In genomic region chr1:109412551-109412950, GRCh38 we compare ENCODE assay signal across 22 cellular contexts. TPM values are rescaled to one million over a fixed set of nuclear protein-coding genes. Genes with fewer than 3 reads are reported as not detected.
DNase-seq lines count a peak whose midpoint lies in the region; ATAC-seq and TF ChIP-seq lines count a peak whose summit lies in the region.
"Had no signal": no experiment of that assay in that cellular context is flagged by ENCODE, and none has a peak within 500 bp of the region (broad histone marks: within the 10 kb centered on the region; RNA-seq: fewer than 3 reads in every experiment).

No MANE protein-coding gene starts in this region.

- TF ChIP-seq CTCF in HFFc6 (IDR thresholded peaks at IDR 0.05) (no peak), neural progenitor cell (IDR thresholded peaks at IDR 0.05) (no peak)

- H3K4me1 ChIP-seq in neural progenitor cell, result peaks cover 4% of the 10 kb centered on the region
- H3K4me1 ChIP-seq: BLaER1 had no signal

- peak overlapping the region; percentile 45; the same call in 1 of the 2 replicates for H3K27ac Mint-ChIP-seq in HFFc6
- H3K27ac Mint-ChIP-seq in neural progenitor cell, result no peak overlapping the region
- H3K27ac Mint-ChIP-seq in natural killer cell treated with Interleukin-12 subunit alpha and Interleukin-12 subunit beta and Interleukin-15 and Interleukin-18, amount 100 ng/mL, for 72 hours, result no peak overlapping the region
- H3K27ac Mint-ChIP-seq: CD14-positive monocyte; CD8-positive, alpha-beta T cell had no signal

- H2AFZ ChIP-seq in neural progenitor cell (replicated peaks), result no peak overlapping the region

- in situ Hi-C loops in SK-MEL-5 (cut with HindIII; ENCODE audit: low pct_unique_long_range_greater_than_20kb, low sequenced_read_pairs), result no loop called here

- H3K4me3 Mint-ChIP-seq in HFFc6 (no peak overlapping the region), neural progenitor cell (no peak overlapping the region)
- no peak overlapping the region for H3K4me3 Mint-ChIP-seq in natural killer cell treated with Interleukin-12 subunit alpha and Interleukin-12 subunit beta and Interleukin-15 and Interleukin-18, amount 100 ng/mL, for 72 hours
- H3K4me3 Mint-ChIP-seq: CD14-positive monocyte; CD8-positive, alpha-beta T cell had no signal

- H3K9ac ChIP-seq in neural progenitor cell, result no peak overlapping the region
- H3K9ac ChIP-seq: BLaER1 had no signal

- DNase-seq in COLO829 (ENCODE audit: low spot score), result peak; percentile 72
- DNase-seq in HFFc6, result no peak
- DNase-seq in SK-MEL-5 (ENCODE audit: low read depth, low spot score), result peak; percentile 84
- peak; percentile 11 for DNase-seq in neural progenitor cell (ENCODE audit: low spot score)
- DNase-seq in natural killer cell treated with Interleukin-12 subunit alpha and Interleukin-12 subunit beta and Interleukin-15 and Interleukin-18, amount 100 ng/mL, for 72 hours (ENCODE audit: low spot score), result no peak
- no peak for DNase-seq in NCI-H82 (lab: John Stamatoyannopoulos, UW)
- DNase-seq in activated CD8-positive, alpha-beta memory T cell treated with anti-CD3 and anti-CD28 coated beads for 24 hours, result no peak
- DNase-seq: 8988T; CD8-positive, alpha-beta T cell; COR-L47; DMS 273 treated with DMSO at 0.1 percent for 48 hours; DMS53; DND-41; EL; GOT3; H7; IMR-90 had no signal

- peaks cover 16% of the 10 kb centered on the region for H3K79me2 ChIP-seq in neural progenitor cell (ENCODE audit: low read depth)

- H3K27ac ChIP-seq in neural progenitor cell, result no peak overlapping the region
- H3K27ac ChIP-seq: BLaER1, HL-60 had no signal

- H3K9me3 Mint-ChIP-seq in HFFc6, result no peaks in the 10 kb centered on the region
- H3K9me3 Mint-ChIP-seq in neural progenitor cell, result no peaks in the 10 kb centered on the region
- H3K9me3 Mint-ChIP-seq in natural killer cell treated with Interleukin-12 subunit alpha and Interleukin-12 subunit beta and Interleukin-15 and Interleukin-18, amount 100 ng/mL, for 72 hours, result no peaks in the 10 kb centered on the region
- H3K9me3 Mint-ChIP-seq: CD14-positive monocyte; CD8-positive, alpha-beta T cell had no signal

- ATAC-seq in natural killer cell treated with Interleukin-12 subunit alpha and Interleukin-12 subunit beta and Interleukin-15 and Interleukin-18, amount 100 ng/mL, for 72 hours, result no peak
- ATAC-seq: CD8-positive, alpha-beta T cell; HCT116; K562 had no signal

- H3K4me3 ChIP-seq in neural progenitor cell, result no peak overlapping the region
- H3K4me3 ChIP-seq: BLaER1, K562 had no signal

- H3K4me1 Mint-ChIP-seq in HFFc6 (ENCODE audit: low read depth) (peaks cover 60% of the 10 kb centered on the region), neural progenitor cell (no peaks in the 10 kb centered on the region)
- peaks cover 33 to 43% of the 10 kb centered on the region in 2 donors for H3K4me1 Mint-ChIP-seq in natural killer cell treated with Interleukin-12 subunit alpha and Interleukin-12 subunit beta and Interleukin-15 and Interleukin-18, amount 100 ng/mL, for 72 hours (ENCODE audit: low read depth in 2 of 2)
- H3K4me1 Mint-ChIP-seq: CD14-positive monocyte had no signal

- H3K36me3 Mint-ChIP-seq in HFFc6 (ENCODE audit: low read depth), result peaks cover 64% of the 10 kb centered on the region
- peaks cover 28% of the 10 kb centered on the region for H3K36me3 Mint-ChIP-seq in neural progenitor cell
- peaks cover 77% of the 10 kb centered on the region for H3K36me3 Mint-ChIP-seq in natural killer cell treated with Interleukin-12 subunit alpha and Interleukin-12 subunit beta and Interleukin-15 and Interleukin-18, amount 100 ng/mL, for 72 hours

- H3K27me3 ChIP-seq in neural progenitor cell, result no peaks in the 10 kb centered on the region
- H3K27me3 ChIP-seq: BLaER1 had no signal

- H3K27me3 Mint-ChIP-seq in HFFc6 (ENCODE audit: insufficient read depth), result no peaks in the 10 kb centered on the region
- H3K27me3 Mint-ChIP-seq in neural progenitor cell (ENCODE audit: insufficient read depth, low read depth), result no peaks in the 10 kb centered on the region
- H3K27me3 Mint-ChIP-seq in natural killer cell treated with Interleukin-12 subunit alpha and Interleukin-12 subunit beta and Interleukin-15 and Interleukin-18, amount 100 ng/mL, for 72 hours, result no peaks in the 10 kb centered on the region

- no peak overlapping the region for H3K4me2 ChIP-seq in neural progenitor cell
- H3K4me2 ChIP-seq: BLaER1 had no signal

- no peaks in the 10 kb centered on the region for H3K9me3 ChIP-seq in neural progenitor cell (ENCODE audit: low read depth)
- H3K9me3 ChIP-seq: BLaER1 had no signal

- H4K20me1 ChIP-seq in neural progenitor cell (ENCODE audit: low read depth), result peaks cover 11% of the 10 kb centered on the region

- H3K36me3 ChIP-seq in neural progenitor cell, result peaks cover 9% of the 10 kb centered on the region

- H3F3A ChIP-seq in neural progenitor cell (ENCODE audit: low read depth), result no peaks in the 10 kb centered on the region

RNA-seq across cellular contexts. Expression of gene PSMA5, which starts 13.7 kb away (rescaled TPM):
- total RNA-seq in HFFc6 (2021; fragmentation: NEBNext Ultra II Directional; extraction: Animal tissue kit (Norgen Biotek cat#: 25700)), result 100 to 1,000 TPM; 145 to 195 (median 188) TPM
- 103 and 108 TPM in 2 replicates for total RNA-seq in SK-MEL-5 (2014; rRNA removed; shearing (Covaris generic))
- polyA plus RNA-seq in SK-MEL-5 (2015; cell fraction: cytosol; rRNA removed), result 61.0 and 63.0 TPM in 2 replicates
- polyA plus RNA-seq in SK-MEL-5 (2015; cell fraction: nucleus; rRNA removed), result 29.6 and 68.8 TPM in 2 replicates
- total RNA-seq in neural progenitor cell (ENCODE audit: low replicate concordance), result 49.9 and 62.0 TPM in 2 replicates
- total RNA-seq in natural killer cell treated with Interleukin-12 subunit alpha and Interleukin-12 subunit beta and Interleukin-15 and Interleukin-18, amount 100 ng/mL, for 72 hours, result 100 to 1,000 TPM; 194 to 201 TPM

RNA-seq across cellular contexts. Expression of gene SORT1, which starts 14.8 kb away (rescaled TPM):
- total RNA-seq in HFFc6 (2021; fragmentation: NEBNext Ultra II Directional; extraction: Animal tissue kit (Norgen Biotek cat#: 25700)), result 10 to 100 TPM; 51.6 to 78.4 (median 58.5) TPM
- total RNA-seq in SK-MEL-5 (2014; rRNA removed; shearing (Covaris generic)), result 23.7 and 25.8 TPM in 2 replicates
- polyA plus RNA-seq in SK-MEL-5 (2015; cell fraction: cytosol; rRNA removed), result 58.3 and 68.5 TPM in 2 replicates
- 16.1 and 17.0 TPM in 2 replicates for polyA plus RNA-seq in SK-MEL-5 (2015; cell fraction: nucleus; rRNA removed)
- 33.3 and 38.9 TPM in 2 replicates for total RNA-seq in neural progenitor cell (ENCODE audit: low replicate concordance)
- 1 to 10 TPM; 5.8 to 7.9 TPM for total RNA-seq in natural killer cell treated with Interleukin-12 subunit alpha and Interleukin-12 subunit beta and Interleukin-15 and Interleukin-18, amount 100 ng/mL, for 72 hours

RNA-seq across cellular contexts. Expression of gene SYPL2, which starts 53.8 kb away (rescaled TPM):
- total RNA-seq in HFFc6 (2021; fragmentation: NEBNext Ultra II Directional; extraction: Animal tissue kit (Norgen Biotek cat#: 25700)), result 10 to 100 TPM; 16.0 to 34.1 (median 18.5) TPM
- 0.35 and 0.37 TPM in 2 replicates for total RNA-seq in SK-MEL-5 (2014; rRNA removed; shearing (Covaris generic))
- 0.51 and 0.52 TPM in 2 replicates for polyA plus RNA-seq in SK-MEL-5 (2015; cell fraction: cytosol; rRNA removed)
- 0.47 and 1.2 TPM in 2 replicates for polyA plus RNA-seq in SK-MEL-5 (2015; cell fraction: nucleus; rRNA removed)
- total RNA-seq in neural progenitor cell (ENCODE audit: low replicate concordance), result not detected in 2 replicates
- not detected for total RNA-seq in natural killer cell treated with Interleukin-12 subunit alpha and Interleukin-12 subunit beta and Interleukin-15 and Interleukin-18, amount 100 ng/mL, for 72 hours
- total RNA-seq: CD8-positive, alpha-beta T cell had no signal

Comparison
In these comparisons a context has a peak if more than half of its experiments do, and no peak if none do; other contexts are left out.
1. DNase-seq: peak in COLO829 (single experiment), SK-MEL-5 (single experiment) and neural progenitor cell (single experiment); none in HFFc6 (single experiment), natural killer cell treated with Interleukin-12 subunit alpha and Interleukin-12 subunit beta and Interleukin-15 and Interleukin-18, amount 100 ng/mL, for 72 hours (single experiment), NCI-H82 (single experiment) and activated CD8-positive, alpha-beta memory T cell treated with anti-CD3 and anti-CD28 coated beads for 24 hours (single experiment).
2. RNA of gene SYPL2, which starts 53.8 kb away (total RNA-seq): 16.0 to 34.1 TPM in HFFc6; 0.35 to 0.37 TPM in SK-MEL-5, not detected in natural killer cell treated with Interleukin-12 subunit alpha and Interleukin-12 subunit beta and Interleukin-15 and Interleukin-18, amount 100 ng/mL, for 72 hours and not detected in neural progenitor cell; every median in the first group is over 10 times any median in the second.